In the genomic region with DNA sequence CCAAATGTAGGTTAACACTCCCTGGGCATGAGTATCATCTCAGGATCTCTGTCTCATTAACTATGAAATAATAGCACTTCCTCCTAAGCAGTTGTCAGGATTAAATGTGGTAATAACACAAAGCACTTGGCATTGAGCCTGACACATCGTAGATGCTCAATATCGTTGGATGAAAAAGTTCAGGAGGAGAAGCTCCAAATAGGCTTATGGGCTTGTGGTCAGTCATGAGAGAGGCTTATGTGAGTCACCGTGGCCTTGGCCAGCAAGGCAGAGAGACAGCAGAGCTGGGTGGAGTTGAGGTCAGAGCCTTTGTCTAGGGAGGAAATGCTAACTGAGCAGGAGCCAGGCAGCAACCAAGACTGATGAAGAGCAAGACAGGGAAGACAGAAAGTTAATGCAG, we compare ENCODE assay signal across 9 cellular contexts.
DNase-seq lines count a peak whose midpoint lies in the region; ATAC-seq, FAIRE-seq and TF ChIP-seq lines count a peak whose summit lies in the region.
"Had no signal": no experiment of that assay in that cellular context is flagged by ENCODE, and none has a peak within 500 bp of the region (broad histone marks: within the 10 kb centered on the region; RNA-seq: fewer than 3 reads in every experiment).

No MANE protein-coding gene starts in this region.

- H3K36me3 Mint-ChIP-seq in natural killer cell = no peaks in the 10 kb centered on the region
- H3K36me3 Mint-ChIP-seq in nephron progenitor cell (ENCODE audit: low read depth) = no peaks in the 10 kb centered on the region

- FAIRE-seq in bronchial epithelial cell (lab: Jason Lieb, UNC) = no peak
- FAIRE-seq: H1 had no signal

- peaks cover 20% of the 10 kb centered on the region for H3K4me1 ChIP-seq in MM.1S (ENCODE audit: low read length)

- H3K27ac Mint-ChIP-seq in natural killer cell = peak overlapping the region; percentile 75 to 81
- H3K27ac Mint-ChIP-seq in nephron progenitor cell = no peak overlapping the region

- intact Hi-C loops in natural killer cell (cut with micrococcal nuclease) = no loop called here

- in situ Hi-C loops in Caki2 (cut with HindIII; ENCODE audit: low pct_unique_long_range_greater_than_20kb, low sequenced_read_pairs) = no loop called here

- no peak overlapping the region for H3K4me3 ChIP-seq in MM.1S (ENCODE audit: low read length)
- no peak overlapping the region for H3K4me3 ChIP-seq in bronchial epithelial cell (ENCODE audit: low read depth, low read length)

- no peaks in the 10 kb centered on the region for H3K36me3 ChIP-seq in MM.1S (replicated peaks; ENCODE audit: insufficient read depth, low read length)
- H3K36me3 ChIP-seq in bronchial epithelial cell (ENCODE audit: control insufficient read depth, insufficient read depth, low read length) = no peaks in the 10 kb centered on the region

- H3K27me3 Mint-ChIP-seq in natural killer cell (ENCODE audit: low read depth in 2 of 2) (no peaks in the 10 kb centered on the region), nephron progenitor cell (ENCODE audit: low read depth, poor library complexity) (peaks cover 7% of the 10 kb centered on the region)

- H3K4me3 Mint-ChIP-seq in natural killer cell (peak overlapping the region; percentile 7), nephron progenitor cell (no peak overlapping the region)

- H3K27ac ChIP-seq in MM.1S (ENCODE audit: low read length) = peak overlapping the region; percentile 17; the same call in 1 of the 2 replicates

- H3K79me2 ChIP-seq in MM.1S (ENCODE audit: low read length) = no peaks in the 10 kb centered on the region

- ATAC-seq in natural killer cell = peak; percentile 72 to 84 (median 72)
- no peak for ATAC-seq in GM21515 (IDR thresholded peaks at IDR 0.05; ENCODE audit: unreplicated experiment)

- H2AFZ ChIP-seq in MM.1S (ENCODE audit: low read length) = peak overlapping the region; percentile 24; the same call in 1 of the 2 replicates

- no peak for TF ChIP-seq CTCF in MM.1S (IDR thresholded peaks at IDR 0.05; ENCODE audit: low read length)
- TF ChIP-seq CTCF in bronchial epithelial cell (IDR thresholded peaks at IDR 0.05; ENCODE audit: insufficient read depth, low read length, severe bottlenecking) = no peak
- no peak for TF ChIP-seq CTCF in natural killer cell (IDR thresholded peaks at IDR 0.05)
- TF ChIP-seq CTCF in nephron progenitor cell (IDR thresholded peaks at IDR 0.05) = no peak

- H3K4me1 Mint-ChIP-seq in natural killer cell = peaks cover 22 to 23% of the 10 kb centered on the region in 2 donors
- H3K4me1 Mint-ChIP-seq in nephron progenitor cell = peaks cover 5% of the 10 kb centered on the region

- H3F3A ChIP-seq in MM.1S (ENCODE audit: insufficient read depth, low read length) = peaks cover 9% of the 10 kb centered on the region

- peak overlapping the region; percentile 27 for H3K4me2 ChIP-seq in MM.1S (ENCODE audit: low read depth, low read length)

- H3K9me3 Mint-ChIP-seq in natural killer cell (no peaks in the 10 kb centered on the region), nephron progenitor cell (peaks cover 4% of the 10 kb centered on the region)

- no peaks in the 10 kb centered on the region for H3K9me2 ChIP-seq in MM.1S (replicated peaks; ENCODE audit: insufficient read depth, low read length)

- no peaks in the 10 kb centered on the region for H3K9me3 ChIP-seq in MM.1S (replicated peaks; ENCODE audit: insufficient read depth, low read length)

- no peak overlapping the region for H3K9ac ChIP-seq in MM.1S (ENCODE audit: low read length)

- H3K27me3 ChIP-seq in MM.1S (replicated peaks; ENCODE audit: insufficient read depth, low read length) (no peaks in the 10 kb centered on the region), bronchial epithelial cell (ENCODE audit: control insufficient read depth, insufficient read depth, low read length) (no peaks in the 10 kb centered on the region)

- H4K20me1 ChIP-seq in MM.1S (ENCODE audit: insufficient read depth, low read length) = no peaks in the 10 kb centered on the region

- DNase-seq in Caki2 (ENCODE audit: low read depth) (peak; percentile 91), MM.1S (peak; percentile 65), bronchial epithelial cell (ENCODE audit: low read depth) (peak; percentile 7), natural killer cell (no peak), globus pallidus (ENCODE audit: low spot score) (no peak), nephron progenitor cell (no peak), NCI-H2107 (lab: John Stamatoyannopoulos, UW) (no peak)

Comparison
In these comparisons a context has a peak if more than half of its experiments do, and no peak if none do; other contexts are left out.
1. DNase-seq: peak in Caki2 (single experiment), MM.1S (single experiment) and bronchial epithelial cell (single experiment); none in natural killer cell (single experiment), globus pallidus (single experiment), nephron progenitor cell (single experiment) and NCI-H2107 (single experiment).